16 cellular contexts compared by ENCODE assay signal in genomic region chr11:64934765-64935633, GRCh38. TPM values are rescaled to one million over a fixed set of nuclear protein-coding genes. Genes with fewer than 3 reads are reported as not detected.
DNase-seq lines count a peak whose midpoint lies in the region; ATAC-seq and TF ChIP-seq lines count a peak whose summit lies in the region.
"Had no signal": no experiment of that assay in that cellular context is flagged by ENCODE, and none has a peak within 500 bp of the region (broad histone marks: within the 10 kb centered on the region; RNA-seq: fewer than 3 reads in every experiment).

No MANE protein-coding gene starts in this region.

- TF ChIP-seq CTCF in GM23338 (conservative IDR thresholded peaks at IDR 0.05; ENCODE audit: low read depth in 2 of 2): peak in 1 of 2 experiments; percentile 25; a peak in 1 of 4 replicates
- no peak for TF ChIP-seq CTCF in Panc1 (IDR thresholded peaks at IDR 0.05)

- peak overlapping the region; percentile 92 for H4K8ac ChIP-seq in neuronal stem cell (ENCODE audit: low read depth, low read length)

- no peaks in the 10 kb centered on the region for H3K27me3 ChIP-seq in GM23338 (ENCODE audit: insufficient read depth)
- no peaks in the 10 kb centered on the region for H3K27me3 ChIP-seq in Panc1 (ENCODE audit: control insufficient read depth, insufficient read depth, low read length)
- peaks cover 0 to 33% (median 0%) of the 10 kb centered on the region in 3 experiments for H3K27me3 ChIP-seq in neuronal stem cell (ENCODE audit: control insufficient read depth in 3 of 3, insufficient read depth in 3 of 3, low read depth in 1 of 3, low read length in 3 of 3)
- H3K27me3 ChIP-seq: cardiac muscle cell had no signal

- no peak overlapping the region for H3K14ac ChIP-seq in neuronal stem cell (ENCODE audit: low read length)

- H2BK12ac ChIP-seq in neuronal stem cell (ENCODE audit: low read length): peak overlapping the region; percentile 41

- H3K4me3 Mint-ChIP-seq in GM23338: peak overlapping the region; percentile 45
- H3K4me3 Mint-ChIP-seq: naive thymus-derived CD8-positive, alpha-beta T cell had no signal

- POLR2A ChIA-PET in Panc1 (lab: Charles Lee): no interaction called here

- H3K36me3 Mint-ChIP-seq in GM23338 (ENCODE audit: low read depth): no peaks in the 10 kb centered on the region

- no peaks in the 10 kb centered on the region for H4K20me1 ChIP-seq in GM23338 (replicated peaks; ENCODE audit: insufficient read depth)

- H3K9ac ChIP-seq in neuronal stem cell (ENCODE audit: low read depth, low read length, poor library complexity): peak overlapping the region; percentile 84

- H3K27ac Mint-ChIP-seq in GM23338: no peak overlapping the region

- peak; percentile 40 for DNase-seq in GM23338 (ENCODE audit: low spot score)
- DNase-seq in Panc1 (ENCODE audit: low read depth, low spot score): no peak
- DNase-seq in erythroblast (lab: John Stamatoyannopoulos, UW): no peak
- no peak for DNase-seq in neuronal stem cell (ENCODE audit: low spot score)
- no peak for DNase-seq in activated naive CD4-positive, alpha-beta T cell (lab: John Stamatoyannopoulos, UW)
- no peak for DNase-seq in NCI-H2107 treated with DMSO at 0.1 percent for 48 hours (lab: John Stamatoyannopoulos, UW; ENCODE audit: unreplicated experiment)
- DNase-seq: activated CD4-positive, alpha-beta T cell treated with anti-CD3 and anti-CD28 coated beads, Interleukin-2, amount 50 U/mL, for 1 hour; activated T-cell treated with anti-CD3 and anti-CD28 coated beads, Interleukin-2, amount 50 U/mL, for 1 hour; naive thymus-derived CD8-positive, alpha-beta T cell; substantia nigra had no signal

- H3K18ac ChIP-seq in neuronal stem cell (ENCODE audit: low read length): peak overlapping the region; percentile 80

- H3F3A ChIP-seq in GM23338 (replicated peaks; ENCODE audit: low read depth): no peaks in the 10 kb centered on the region

- H3K27ac ChIP-seq in GM23338 (ENCODE audit: low read depth) (no peak overlapping the region), Panc1 (ENCODE audit: low read length) (no peak overlapping the region), neuronal stem cell (replicated peaks; ENCODE audit: low read length) (peak overlapping the region; percentile 27)
- H3K27ac ChIP-seq: cardiac muscle cell had no signal

- H3K79me1 ChIP-seq in neuronal stem cell (ENCODE audit: low read depth, low read length): no peaks in the 10 kb centered on the region

- peak overlapping the region; percentile 89 for H2AK5ac ChIP-seq in neuronal stem cell (ENCODE audit: low read depth, low read length)

- ATAC-seq in GM23338 (peak; percentile 45), Panc1 (peak; percentile 23; the same call in 1 of the 2 replicates), HG03469 (IDR thresholded peaks at IDR 0.05; ENCODE audit: unreplicated experiment) (no peak), HG03135 (IDR thresholded peaks at IDR 0.05; ENCODE audit: unreplicated experiment) (no peak)
- ATAC-seq: naive thymus-derived CD8-positive, alpha-beta T cell had no signal

- peak overlapping the region; percentile 37 for H3K23ac ChIP-seq in neuronal stem cell (ENCODE audit: low read depth, low read length, poor library complexity)

- peaks cover 29% of the 10 kb centered on the region for H3K4me1 Mint-ChIP-seq in GM23338
- H3K4me1 Mint-ChIP-seq: naive thymus-derived CD8-positive, alpha-beta T cell had no signal

- H3K36me3 ChIP-seq in GM23338 (ENCODE audit: insufficient read depth) (no peaks in the 10 kb centered on the region), Panc1 (ENCODE audit: control insufficient read depth, insufficient read depth, low read length) (no peaks in the 10 kb centered on the region), neuronal stem cell (replicated peaks in 1 of 2; ENCODE audit: control insufficient read depth in 2 of 2, insufficient read depth in 2 of 2, low read length in 2 of 2) (peaks cover 0 to 3% of the 10 kb centered on the region in 2 donors)

- no peaks in the 10 kb centered on the region for H3K79me2 ChIP-seq in GM23338 (replicated peaks; ENCODE audit: insufficient read depth)

- H3K4me3 ChIP-seq in GM23338 (no peak overlapping the region; the same call in 1 of the 2 replicates), Panc1 (ENCODE audit: low read depth in 2 of 2, low read length in 2 of 2) (no peak overlapping the region), neuronal stem cell (ENCODE audit: low read length in 2 of 2) (no peak overlapping the region)
- H3K4me3 ChIP-seq: cardiac muscle cell had no signal

- H2BK120ac ChIP-seq in neuronal stem cell (ENCODE audit: low read depth, low read length): no peak overlapping the region

- in situ Hi-C loops in Panc1 (cut with HindIII; ENCODE audit: low pct_unique_long_range_greater_than_20kb, low sequenced_read_pairs): no loop called here

- peak; percentile 26 for TF ChIP-seq POLR2A in erythroblast (IDR thresholded peaks at IDR 0.05; ENCODE audit: low read length)

- peak overlapping the region; percentile 54; the same call in 1 of the 2 replicates for H3K4me2 ChIP-seq in GM23338
- no peak overlapping the region for H3K4me2 ChIP-seq in neuronal stem cell (ENCODE audit: insufficient read depth, low read length, poor library complexity, severe bottlenecking)

- no peak overlapping the region for H3K4ac ChIP-seq in neuronal stem cell (ENCODE audit: low read length)

- peak overlapping the region; percentile 69 for H2BK15ac ChIP-seq in neuronal stem cell (ENCODE audit: low read length)

- H3K27me3 Mint-ChIP-seq in GM23338 (ENCODE audit: insufficient read depth, low read depth, poor library complexity): peaks cover 12% of the 10 kb centered on the region

- H2BK5ac ChIP-seq in neuronal stem cell (ENCODE audit: low read length): no peak overlapping the region

- no peaks in the 10 kb centered on the region for H3K9me3 Mint-ChIP-seq in GM23338
- H3K9me3 Mint-ChIP-seq: naive thymus-derived CD8-positive, alpha-beta T cell had no signal

- H3K9me3 ChIP-seq in Panc1 (ENCODE audit: control insufficient read depth, insufficient read depth, low read depth, low read length) (no peaks in the 10 kb centered on the region), neuronal stem cell (replicated peaks in 1 of 2; ENCODE audit: control insufficient read depth in 2 of 2, insufficient read depth in 1 of 2, low read depth in 1 of 2, low read length in 2 of 2) (no peaks in the 10 kb centered on the region)

- H3K4me1 ChIP-seq in GM23338 (ENCODE audit: insufficient read depth): peaks cover 7% of the 10 kb centered on the region; the same call in 1 of the 2 replicates
- H3K4me1 ChIP-seq in Panc1 (ENCODE audit: control insufficient read depth, insufficient read depth, low read length): no peaks in the 10 kb centered on the region
- H3K4me1 ChIP-seq in neuronal stem cell (ENCODE audit: control insufficient read depth in 2 of 2, insufficient read depth in 1 of 2, low read depth in 1 of 2, low read length in 2 of 2): peaks cover 8 to 13% of the 10 kb centered on the region in 2 donors

- no CpG with 5 or more reads among the region's 29 CpGs for WGBS in neuronal stem cell (ENCODE audit: extremely low coverage in 2 of 2, insufficient read length in 2 of 2, insufficient replicate concordance in 1 of 2), 2 donors

- BruUV-seq in Panc1 (replicated peaks; lab: Mats Ljungman, UMichigan): no TSS peak

- CTCF ChIA-PET in Panc1 (lab: Charles Lee): no interaction called here

- intact Hi-C loops in Panc1 (cut with micrococcal nuclease; ENCODE audit: unreplicated experiment): no loop called here

- H2AFZ ChIP-seq in GM23338 (no peak overlapping the region; the same call in 1 of the 2 replicates), neuronal stem cell (ENCODE audit: low read length) (no peak overlapping the region)

- H4K91ac ChIP-seq in neuronal stem cell (ENCODE audit: low read depth, low read length, poor library complexity): no peak overlapping the region

- H3K9me2 ChIP-seq in GM23338 (ENCODE audit: insufficient read depth): no peaks in the 10 kb centered on the region

RNA-seq across cellular contexts. Expression of gene GPHA2, which starts 0.7 kb away (rescaled TPM):
- 0.83 TPM in 1 of 2 replicates, not detected in the other for total RNA-seq in GM23338 (2014; rRNA removed; shearing (Covaris generic))
- 1.8 and 3.6 TPM in 2 replicates for polyA plus RNA-seq in GM23338 (2016; fragmentation: Nextera tagmentation; extraction: Ambion mirVana)
- total RNA-seq in Panc1 (2021; ENCODE audit: unreplicated experiment): not detected
- not detected for polyA plus RNA-seq in Panc1 (2012; ENCODE audit: insufficient read length)
- polyA plus RNA-seq in neuronal stem cell (2013, experiment 1 of 2): 0.84 TPM
- 0.89 TPM for polyA plus RNA-seq in neuronal stem cell (2013, experiment 2 of 2)
- total RNA-seq: cardiac muscle cell, Daoy, lower leg skin, renal cortical epithelial cell had no signal
- polyA plus RNA-seq: naive thymus-derived CD8-positive, alpha-beta T cell had no signal

RNA-seq across cellular contexts. Expression of gene PPP2R5B, which starts 10.5 kb away (rescaled TPM):
- total RNA-seq in GM23338 (2014; rRNA removed; shearing (Covaris generic)): 3.3 and 5.8 TPM in 2 replicates
- 2.6 and 2.8 TPM in 2 replicates for polyA plus RNA-seq in GM23338 (2016; fragmentation: Nextera tagmentation; extraction: Ambion mirVana)
- total RNA-seq in Panc1 (2021; ENCODE audit: unreplicated experiment): 14.0 TPM
- polyA plus RNA-seq in Panc1 (2012; ENCODE audit: insufficient read length): 21.5 TPM
- 5.7 TPM for polyA plus RNA-seq in neuronal stem cell (2013, experiment 1 of 2)
- 6.1 TPM for polyA plus RNA-seq in neuronal stem cell (2013, experiment 2 of 2)

RNA-seq across cellular contexts. Expression of gene ATG2A, which starts 18.0 kb away (rescaled TPM):
- total RNA-seq in GM23338 (2014; rRNA removed; shearing (Covaris generic)): 26.2 and 31.7 TPM in 2 replicates
- polyA plus RNA-seq in GM23338 (2016; fragmentation: Nextera tagmentation; extraction: Ambion mirVana): 8.7 and 9.2 TPM in 2 replicates
- 28.8 TPM for total RNA-seq in Panc1 (2021; ENCODE audit: unreplicated experiment)
- polyA plus RNA-seq in Panc1 (2012; ENCODE audit: insufficient read length): 32.7 TPM
- 5.3 TPM for polyA plus RNA-seq in neuronal stem cell (2013, experiment 1 of 2)
- 5.5 TPM for polyA plus RNA-seq in neuronal stem cell (2013, experiment 2 of 2)

RNA-seq across cellular contexts. Expression of gene MAJIN, which starts 36.9 kb away (rescaled TPM):
- total RNA-seq in GM23338 (2014; rRNA removed; shearing (Covaris generic)): not detected in 2 replicates
- polyA plus RNA-seq in GM23338 (2016; fragmentation: Nextera tagmentation; extraction: Ambion mirVana): not detected in 2 replicates
- total RNA-seq in Panc1 (2021; ENCODE audit: unreplicated experiment): not detected
- 0.53 TPM for polyA plus RNA-seq in Panc1 (2012; ENCODE audit: insufficient read length)
- polyA plus RNA-seq in neuronal stem cell (2013, experiment 1 of 2): not detected
- not detected for polyA plus RNA-seq in neuronal stem cell (2013, experiment 2 of 2)
- total RNA-seq: cardiac muscle cell, Daoy, lower leg skin, renal cortical epithelial cell had no signal

RNA-seq across cellular contexts. Expression of gene EHD1, which starts 56.6 kb away (rescaled TPM):
- total RNA-seq in GM23338 (2014; rRNA removed; shearing (Covaris generic)): 43.8 and 69.7 TPM in 2 replicates
- 16.7 and 16.9 TPM in 2 replicates for polyA plus RNA-seq in GM23338 (2016; fragmentation: Nextera tagmentation; extraction: Ambion mirVana)
- 186 TPM for total RNA-seq in Panc1 (2021; ENCODE audit: unreplicated experiment)
- polyA plus RNA-seq in Panc1 (2012; ENCODE audit: insufficient read length): 280 TPM
- 24.4 TPM for polyA plus RNA-seq in neuronal stem cell (2013, experiment 1 of 2)
- 23.3 TPM for polyA plus RNA-seq in neuronal stem cell (2013, experiment 2 of 2)

Comparison
In these comparisons a context has a peak if more than half of its experiments do, and no peak if none do; other contexts are left out.
1. ATAC-seq: peak in GM23338 (single experiment) and Panc1 (single experiment); none in HG03469 (single experiment) and HG03135 (single experiment).